In the genomic region with DNA sequence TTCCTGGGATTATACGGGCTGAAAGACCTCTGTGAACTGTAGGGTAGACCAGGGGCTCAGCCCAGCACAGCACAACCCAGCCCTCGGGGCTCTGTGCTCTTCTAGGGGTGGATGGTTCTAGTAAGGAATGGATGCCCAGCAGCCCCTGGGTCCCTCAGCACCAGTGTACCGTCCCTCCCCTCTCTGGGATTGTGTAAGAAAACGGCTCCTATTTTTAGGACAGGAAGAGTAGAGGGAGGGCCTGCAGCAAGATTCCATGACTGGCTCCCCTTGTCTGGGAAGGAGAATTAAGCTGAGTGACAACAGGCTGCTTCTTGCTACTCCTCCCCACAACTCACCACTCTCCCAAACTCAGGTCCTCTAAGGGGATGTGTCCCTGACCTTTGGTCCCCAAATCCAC, we compare ENCODE assay signal across 26 cellular contexts.
"Had no signal": no experiment of that assay in that cellular context is flagged by ENCODE, and none has a peak within 500 bp of the region (broad histone marks: within the 10 kb centered on the region; RNA-seq: fewer than 3 reads in every experiment).

No MANE protein-coding gene starts in this region.

- H3K9me3 ChIP-seq: SJCRH30 had no signal

- H3K4me3 ChIP-seq: cardiac muscle cell, K562, SJCRH30 had no signal

- H3K27ac Mint-ChIP-seq: activated B cell treated with CpG ODN at 0.5 μM for 24 hours; activated CD4-positive, alpha-beta memory T cell treated with anti-CD3 and anti-CD28 coated beads for 36 hours; activated CD4-positive, alpha-beta T cell treated with anti-CD3 and anti-CD28 coated beads, Interleukin-2, amount 10 ng/mL, durations not matched to agents 24 days and 14 days; activated naive CD4-positive, alpha-beta T cell treated with anti-CD3 and anti-CD28 coated beads, Interleukin-2, amount 10 ng/mL, durations not matched to agents 7 days and 5 days; activated naive CD8-positive, alpha-beta T cell treated with anti-CD3 and anti-CD28 coated beads for 36 hours; activated T-cell treated with anti-CD3 and anti-CD28 coated beads, Interleukin-2, amount 50 U/mL, for 72 hours; activated T-helper 2 cell treated with anti-CD3 and anti-CD28 coated beads, Interferon-gamma antibody, Interleukin-2, Interleukin-4, amounts not matched to agents 10 μg/mL and 5 μg/mL and 100 μg/mL, durations not matched to agents 14 hours and 24 hours and 36 hours; T-helper 1 cell treated with Interleukin-12 subunit alpha and Interleukin-12 subunit beta and Interleukin-4 antibody, amounts not matched to agents 30 μg/mL and 1 μg/mL, for 36 hours had no signal

- H3K36me3 ChIP-seq: brain microvascular endothelial cell, cardiac muscle cell, SJCRH30 had no signal

- H3K27ac ChIP-seq: brain microvascular endothelial cell, cardiac muscle cell, SJCRH30 had no signal

- H3K27me3 ChIP-seq: brain microvascular endothelial cell, cardiac muscle cell, SJCRH30 had no signal

- H3K9me3 Mint-ChIP-seq: activated CD4-positive, alpha-beta T cell treated with anti-CD3 and anti-CD28 coated beads, Interleukin-2, amount 10 ng/mL, durations not matched to agents 24 days and 14 days; activated naive CD4-positive, alpha-beta T cell treated with anti-CD3 and anti-CD28 coated beads, Interleukin-2, amount 10 ng/mL, durations not matched to agents 7 days and 5 days; activated T-cell treated with anti-CD3 and anti-CD28 coated beads, Interleukin-2, amount 50 U/mL, for 72 hours; activated T-helper 2 cell treated with anti-CD3 and anti-CD28 coated beads, Interferon-gamma antibody, Interleukin-2, Interleukin-4, amounts not matched to agents 10 μg/mL and 5 μg/mL and 100 μg/mL, durations not matched to agents 14 hours and 24 hours and 36 hours; T-helper 1 cell treated with Interleukin-12 subunit alpha and Interleukin-12 subunit beta and Interleukin-4 antibody, amounts not matched to agents 30 μg/mL and 1 μg/mL, for 36 hours had no signal

- DNase-seq: activated B cell treated with CpG ODN at 0.5 μM for 24 hours; activated CD4-positive, alpha-beta memory T cell treated with anti-CD3 and anti-CD28 coated beads for 36 hours; activated CD4-positive, alpha-beta T cell treated with anti-CD3 and anti-CD28 coated beads for 1 hour; activated CD4-positive, alpha-beta T cell treated with anti-CD3 and anti-CD28 coated beads, Interleukin-2, amount 10 ng/mL, durations not matched to agents 24 days and 14 days; activated gamma-delta T cell treated with Interleukin-2 at 50 U/mL for 16 hours; activated naive CD4-positive, alpha-beta T cell treated with anti-CD3 and anti-CD28 coated beads, Interleukin-2, amount 10 ng/mL, durations not matched to agents 7 days and 5 days; activated naive CD8-positive, alpha-beta T cell treated with anti-CD3 and anti-CD28 coated beads for 36 hours; activated T-cell treated with anti-CD3 and anti-CD28 coated beads for 4 hours; activated T-cell treated with anti-CD3 and anti-CD28 coated beads, Interleukin-2, amount 50 U/mL, for 72 hours; brain microvascular endothelial cell; Karpas-422; MM.1S; NCI-H1092; NCI-H1930; NCI-H2171; NCI-H2227 treated with DMSO at 0.1 percent for 48 hours; NCI-H446 treated with DMSO at 0.1 percent for 48 hours; NCI-H524 treated with DMSO at 0.1 percent for 48 hours; NCI-H82; RPMI8226; SJCRH30 had no signal

- H3K36me3 Mint-ChIP-seq: activated CD4-positive, alpha-beta memory T cell treated with anti-CD3 and anti-CD28 coated beads for 36 hours; activated naive CD4-positive, alpha-beta T cell treated with anti-CD3 and anti-CD28 coated beads, Interleukin-2, amount 10 ng/mL, durations not matched to agents 7 days and 5 days; activated naive CD8-positive, alpha-beta T cell treated with anti-CD3 and anti-CD28 coated beads for 36 hours had no signal

- ATAC-seq: activated T-cell treated with anti-CD3 and anti-CD28 coated beads, Interleukin-2, amount 50 U/mL, for 72 hours; K562; Right ventricle myocardium inferior had no signal

- H3K4me3 Mint-ChIP-seq: activated B cell treated with CpG ODN at 0.5 μM for 24 hours; activated CD4-positive, alpha-beta memory T cell treated with anti-CD3 and anti-CD28 coated beads for 36 hours; activated CD4-positive, alpha-beta T cell treated with anti-CD3 and anti-CD28 coated beads, Interleukin-2, amount 10 ng/mL, durations not matched to agents 24 days and 14 days; activated naive CD4-positive, alpha-beta T cell treated with anti-CD3 and anti-CD28 coated beads, Interleukin-2, amount 10 ng/mL, durations not matched to agents 7 days and 5 days; activated naive CD8-positive, alpha-beta T cell treated with anti-CD3 and anti-CD28 coated beads for 36 hours; activated T-cell treated with anti-CD3 and anti-CD28 coated beads, Interleukin-2, amount 50 U/mL, for 72 hours; T-helper 1 cell treated with Interleukin-12 subunit alpha and Interleukin-12 subunit beta and Interleukin-4 antibody, amounts not matched to agents 30 μg/mL and 1 μg/mL, for 36 hours had no signal

- H3K4me1 ChIP-seq: SJCRH30 had no signal

- H3K4me1 Mint-ChIP-seq: activated B cell treated with CpG ODN at 0.5 μM for 24 hours had no signal
